In genomic region chr4:81085291-81085690, GRCh38 we compare ENCODE assay signal across 1 cellular context.
TF ChIP-seq lines count a peak whose summit lies in the region.

No MANE protein-coding gene starts in this region.

TF ChIP-seq in SK-N-SH, 30 proteins besides CTCF, POLR2A, EP300 and RAD21 (continued from another document):
- TF ChIP-seq ZBTB33 (IDR thresholded peaks at IDR 0.05; ENCODE audit: borderline replicate concordance, low read depth) (no peak), RXRA (IDR thresholded peaks at IDR 0.05; ENCODE audit: borderline replicate concordance, low read depth) (no peak), TEAD4 (IDR thresholded peaks at IDR 0.05; ENCODE audit: borderline replicate concordance, insufficient read depth) (no peak), FOXM1 (IDR thresholded peaks at IDR 0.05; ENCODE audit: low read depth) (no peak), MEF2A (IDR thresholded peaks at IDR 0.05; ENCODE audit: borderline replicate concordance, low read depth) (no peak)
